18 cellular contexts compared by ENCODE assay signal in genomic region chr15:74337146-74337545, GRCh38. TPM values are rescaled to one million over a fixed set of nuclear protein-coding genes. Genes with fewer than 3 reads are reported as not detected.
DNase-seq lines count a peak whose midpoint lies in the region; ATAC-seq, FAIRE-seq and TF ChIP-seq lines count a peak whose summit lies in the region.
"Had no signal": no experiment of that assay in that cellular context is flagged by ENCODE, and none has a peak within 500 bp of the region (broad histone marks: within the 10 kb centered on the region; RNA-seq: fewer than 3 reads in every experiment).

No MANE protein-coding gene starts in this region.

- H4K12ac ChIP-seq in trophoblast cell (ENCODE audit: low read depth, low read length): no peak overlapping the region

- H3K4me2 ChIP-seq in H1 (ENCODE audit: insufficient read depth in 1 of 2, low read depth in 2 of 2, low read length in 2 of 2) (no peak overlapping the region), trophoblast cell (ENCODE audit: low read length) (no peak overlapping the region)
- H3K4me2 ChIP-seq: A549, GM23338 had no signal

- no peaks in the 10 kb centered on the region for H3K23me2 ChIP-seq in H1 (ENCODE audit: low read depth, low read length)

- H3K9ac ChIP-seq in H1 (replicated peaks in 1 of 4; ENCODE audit: extremely low read depth in 1 of 4, low read depth in 3 of 4, low read length in 3 of 4): no peak overlapping the region
- H3K9ac ChIP-seq in trophoblast cell (ENCODE audit: low read length): no peak overlapping the region

- no peaks in the 10 kb centered on the region for H3K27me3 ChIP-seq in RWPE2 (ENCODE audit: insufficient read depth, poor library complexity, severe bottlenecking)
- no peaks in the 10 kb centered on the region for H3K27me3 ChIP-seq in H1 (replicated peaks in 1 of 4; ENCODE audit: control insufficient read depth in 3 of 4, extremely low read depth in 1 of 4, insufficient read depth in 3 of 4, low read length in 3 of 4)
- H3K27me3 ChIP-seq in trophoblast cell (ENCODE audit: insufficient read depth, low read length): no peaks in the 10 kb centered on the region
- no peaks in the 10 kb centered on the region for H3K27me3 ChIP-seq in upper lobe of right lung

- H2AK5ac ChIP-seq in H1 (ENCODE audit: low read depth, low read length): no peak overlapping the region
- no peak overlapping the region for H2AK5ac ChIP-seq in trophoblast cell (ENCODE audit: low read length)

- no peak overlapping the region for H4K8ac ChIP-seq in H1 (ENCODE audit: extremely low read depth, insufficient read depth, low read length)
- no peak overlapping the region for H4K8ac ChIP-seq in trophoblast cell (ENCODE audit: low read depth, low read length)

- intact Hi-C loops in upper lobe of right lung (cut with DNase I): no loop called here

- H3K4me3 ChIP-seq in RWPE2 (ENCODE audit: severe bottlenecking) (no peak overlapping the region), H1 (ENCODE audit: extremely low read depth in 1 of 4, insufficient read depth in 2 of 4, low read depth in 3 of 4, low read length in 4 of 4) (no peak overlapping the region), trophoblast cell (ENCODE audit: low read depth, low read length) (no peak overlapping the region), upper lobe of right lung (no peak overlapping the region)
- H3K4me3 ChIP-seq: A549, GM23338 had no signal

- no peak overlapping the region for H3K23ac ChIP-seq in H1 (ENCODE audit: insufficient read length)
- no peak overlapping the region for H3K23ac ChIP-seq in trophoblast cell (ENCODE audit: low read length)

- H3K14ac ChIP-seq in H1 (ENCODE audit: insufficient read length) (no peak overlapping the region), trophoblast cell (ENCODE audit: low read length) (no peak overlapping the region)

- H2BK5ac ChIP-seq in H1 (ENCODE audit: low read depth, low read length): peak overlapping the region; percentile 44; the same call in 1 of the 2 replicates
- no peak overlapping the region for H2BK5ac ChIP-seq in trophoblast cell (ENCODE audit: low read depth, low read length, poor library complexity)

- peak; percentile 54 for DNase-seq in RWPE2 (ENCODE audit: low spot score)
- no peak for DNase-seq in H1 (ENCODE audit: low read depth in 1 of 2, low spot score in 2 of 2)
- no peak for DNase-seq in trophoblast cell
- DNase-seq in upper lobe of right lung: peak; percentile 52
- no peak for DNase-seq in GM03348 (ENCODE audit: low spot score)
- DNase-seq in left lobe of liver (ENCODE audit: low spot score): no peak
- DNase-seq in globus pallidus (ENCODE audit: low spot score): no peak
- DNase-seq: CD8-positive, alpha-beta T cell; COR-L47; DMS153; DMS79 treated with DMSO at 0.1 percent for 48 hours; H9 had no signal

- H3K79me2 ChIP-seq in H1 (ENCODE audit: control insufficient read depth in 1 of 2, insufficient read depth in 2 of 2, low read length in 2 of 2): no peaks in the 10 kb centered on the region
- H3K79me2 ChIP-seq in trophoblast cell (ENCODE audit: control insufficient read depth, insufficient read depth, low read length, poor library complexity): no peaks in the 10 kb centered on the region

- H3K9me3 ChIP-seq in RWPE2 (ENCODE audit: severe bottlenecking): no peaks in the 10 kb centered on the region
- no peaks in the 10 kb centered on the region for H3K9me3 ChIP-seq in H1 (ENCODE audit: insufficient read depth in 2 of 2, low read depth in 1 of 2, low read length in 1 of 2)
- peaks cover 9% of the 10 kb centered on the region for H3K9me3 ChIP-seq in trophoblast cell (ENCODE audit: insufficient read depth, low read depth, low read length)
- H3K9me3 ChIP-seq in upper lobe of right lung: no peaks in the 10 kb centered on the region
- H3K9me3 ChIP-seq: A549 had no signal

- 93% methylated on average over 5 of the region's 5 CpGs; no CpG with 5 or more reads in 1 of the 2 experiments for WGBS in H1 (ENCODE audit: extremely low coverage in 1 of 2, insufficient coverage in 1 of 2, insufficient read length in 1 of 2, insufficient replicate concordance in 2 of 2, low coverage in 1 of 2, low lambda C conversion rate in 2 of 2, missing lambda C conversion rate in 1 of 2), 2 experiments
- no CpG with 5 or more reads among the region's 5 CpGs for WGBS in trophoblast cell (ENCODE audit: extremely low coverage, insufficient coverage, insufficient read length)

- TF ChIP-seq POLR2A in H1 (IDR thresholded peaks at IDR 0.05; ENCODE audit: control extremely low read depth in 1 of 2, low read depth in 2 of 2, low read length in 2 of 2): no peak

- no peak overlapping the region for H2BK15ac ChIP-seq in H1 (ENCODE audit: low read length)

- H2AFZ ChIP-seq in H1 (ENCODE audit: low read length) (no peak overlapping the region), trophoblast cell (ENCODE audit: insufficient read depth, low read length, poor library complexity) (no peak overlapping the region)
- H2AFZ ChIP-seq: GM23338 had no signal

- no peaks in the 10 kb centered on the region for H4K20me1 ChIP-seq in H1 (replicated peaks in 1 of 2; ENCODE audit: control insufficient read depth in 1 of 2, insufficient read depth in 2 of 2, low read length in 2 of 2)

- H3K36me3 ChIP-seq in RWPE2 (ENCODE audit: low read depth) (no peaks in the 10 kb centered on the region), H1 (ENCODE audit: control insufficient read depth in 2 of 4, insufficient read depth in 4 of 4, low read length in 3 of 4) (no peaks in the 10 kb centered on the region; a peak in 1 of 8 replicates), trophoblast cell (ENCODE audit: control insufficient read depth in 1 of 2, insufficient read depth in 2 of 2, low read length in 2 of 2) (peaks cover 6 to 9% of the 10 kb centered on the region in 2 experiments), upper lobe of right lung (no peaks in the 10 kb centered on the region)

- H4K91ac ChIP-seq in H1 (replicated peaks; ENCODE audit: insufficient read length, low read length): no peak overlapping the region
- peak overlapping the region; percentile 4 for H4K91ac ChIP-seq in trophoblast cell (ENCODE audit: low read depth, low read length)

- no peak for TF ChIP-seq EP300 in H1 (IDR thresholded peaks at IDR 0.05; ENCODE audit: borderline replicate concordance in 1 of 2, low read depth in 2 of 2, low read length in 2 of 2)

- POLR2A ChIA-PET in H1 (lab: Charles Lee; ENCODE audit: partially characterized antibody): no interaction called here

- H2BK12ac ChIP-seq in H1 (ENCODE audit: low read depth, low read length) (no peak overlapping the region), trophoblast cell (ENCODE audit: low read length) (no peak overlapping the region)

- FAIRE-seq in H1 (lab: Jason Lieb, UNC): no peak
- FAIRE-seq: A549, D721Med, G401.6, GM18507 had no signal

- CTCF ChIA-PET in H1 (lab: Charles Lee; ENCODE audit: partially characterized antibody): interaction anchor here (1.1 to 9.4 kb wide), 6 partner anchors 10 to 373 kb away, joined by 3 to 75 read pairs (median 4); no protein-coding TSS in a partner anchor

- H3K4ac ChIP-seq in H1 (replicated peaks; ENCODE audit: insufficient read length, low read depth, low read length): no peak overlapping the region
- H3K4ac ChIP-seq in trophoblast cell (ENCODE audit: low read depth, low read length): no peak overlapping the region

- H2BK20ac ChIP-seq in H1 (ENCODE audit: low read length): no peak overlapping the region

- no peak for TF ChIP-seq CTCF in RWPE2 (IDR thresholded peaks at IDR 0.05; ENCODE audit: poor library complexity, severe bottlenecking)
- TF ChIP-seq CTCF in H1 (IDR thresholded peaks at IDR 0.05; ENCODE audit: control extremely low read depth in 1 of 3, insufficient read depth in 1 of 3, low read depth in 1 of 3, low read length in 3 of 3): no peak
- no peak for TF ChIP-seq CTCF in upper lobe of right lung (IDR thresholded peaks at IDR 0.05)

- no peak overlapping the region for H3K27ac ChIP-seq in RWPE2 (ENCODE audit: poor library complexity, severe bottlenecking)
- no peak overlapping the region for H3K27ac ChIP-seq in H1 (ENCODE audit: low read depth, low read length)
- no peak overlapping the region for H3K27ac ChIP-seq in trophoblast cell (ENCODE audit: low read depth, low read length)
- H3K27ac ChIP-seq in upper lobe of right lung: no peak overlapping the region
- H3K27ac ChIP-seq: A549 had no signal

- TF ChIP-seq RAD21 in H1 (IDR thresholded peaks at IDR 0.05 in 1 of 2, conservative IDR thresholded peaks at IDR 0.05 in 1 of 2; ENCODE audit: low read depth in 2 of 2, low read length in 2 of 2): no peak

- ATAC-seq in RWPE2 (ENCODE audit: low read depth): no peak
- no peak for ATAC-seq in upper lobe of right lung
- ATAC-seq in left lobe of liver: no peak
- ATAC-seq: A549; CD8-positive, alpha-beta T cell; GM23338 had no signal

- H2BK120ac ChIP-seq in H1 (replicated peaks; ENCODE audit: low read depth, low read length): no peak overlapping the region
- peak overlapping the region; percentile 9 for H2BK120ac ChIP-seq in trophoblast cell (ENCODE audit: insufficient read depth, low read length, poor library complexity)

- H4K5ac ChIP-seq in H1 (ENCODE audit: insufficient read length, low read depth, low read length): no peak overlapping the region

- H3K18ac ChIP-seq in H1 (ENCODE audit: extremely low read depth, low read length): no peak overlapping the region
- no peak overlapping the region for H3K18ac ChIP-seq in trophoblast cell (ENCODE audit: low read length)

- H3K4me1 ChIP-seq in RWPE2 (ENCODE audit: insufficient read depth, poor library complexity, severe bottlenecking) (peaks cover 8% of the 10 kb centered on the region), H1 (replicated peaks in 1 of 4; ENCODE audit: control insufficient read depth in 3 of 4, insufficient read depth in 4 of 4, low read length in 3 of 4) (no peaks in the 10 kb centered on the region; a peak in 1 of 7 replicates), trophoblast cell (ENCODE audit: control insufficient read depth in 1 of 2, insufficient read depth in 2 of 2, low read length in 2 of 2) (peaks cover 8 to 14% of the 10 kb centered on the region in 2 experiments), upper lobe of right lung (peaks cover 5% of the 10 kb centered on the region)
- H3K4me1 ChIP-seq: A549 had no signal

- H3K56ac ChIP-seq in H1 (replicated peaks; ENCODE audit: insufficient read length, low read depth, low read length): no peak overlapping the region

- no peaks in the 10 kb centered on the region for H3K79me1 ChIP-seq in H1 (ENCODE audit: low read depth, low read length)
- H3K79me1 ChIP-seq in trophoblast cell (ENCODE audit: low read length): peaks cover 11% of the 10 kb centered on the region

RNA-seq across cellular contexts. Expression of gene CYP11A1, which starts 30.3 kb away (rescaled TPM):
- 1.9 and 3.3 TPM in 2 replicates for total RNA-seq in H1 (2021; fragmentation: NEBNext Ultra II Directional; extraction: Animal tissue kit (Norgen Biotek cat#: 25700))
- polyA plus RNA-seq in H1 (2011; rRNA removed): 7.2 and 7.5 TPM in 2 replicates
- 6.9 TPM for polyA plus RNA-seq in H1 (2011; cell fraction: cytosol; rRNA removed)
- polyA plus RNA-seq in H1 (2011; cell fraction: nucleus; rRNA removed): 7.1 TPM
- 3.6 to 5.9 TPM (median 4.9 TPM) in 4 replicates for polyA plus RNA-seq in H1 (2012, experiment 1 of 2)
- polyA plus RNA-seq in H1 (2012, experiment 2 of 2): 4.9 TPM
- polyA plus RNA-seq in H1 (2013, experiment 1 of 2): 2.0 TPM
- 2.0 TPM for polyA plus RNA-seq in H1 (2013, experiment 2 of 2)
- polyA minus RNA-seq in H1 (2011; rRNA and poly(A)+ RNA removed): 6.3 and 7.6 TPM in 2 replicates
- 4.3 TPM for polyA minus RNA-seq in H1 (2011; cell fraction: cytosol; rRNA and poly(A)+ RNA removed)
- 2.8 TPM for polyA minus RNA-seq in H1 (2011; cell fraction: nucleus; rRNA and poly(A)+ RNA removed)
- polyA plus RNA-seq in trophoblast cell (2013): 217 and 235 TPM in 2 replicates
- total RNA-seq in upper lobe of right lung: 1.1 TPM
- 3.0 TPM for total RNA-seq in left lobe of liver
- total RNA-seq: CD8-positive, alpha-beta T cell had no signal
- polyA plus RNA-seq: CD14-positive monocyte had no signal

Comparison
In these comparisons a context has a peak if more than half of its experiments do, and no peak if none do; other contexts are left out.
1. DNase-seq: peak in RWPE2 (single experiment) and upper lobe of right lung (single experiment); none in H1 (0 of 2), trophoblast cell (0 of 2), GM03348 (single experiment), left lobe of liver (single experiment) and globus pallidus (single experiment).